ENCODE assay signal across 12 cellular contexts in the genomic region with DNA sequence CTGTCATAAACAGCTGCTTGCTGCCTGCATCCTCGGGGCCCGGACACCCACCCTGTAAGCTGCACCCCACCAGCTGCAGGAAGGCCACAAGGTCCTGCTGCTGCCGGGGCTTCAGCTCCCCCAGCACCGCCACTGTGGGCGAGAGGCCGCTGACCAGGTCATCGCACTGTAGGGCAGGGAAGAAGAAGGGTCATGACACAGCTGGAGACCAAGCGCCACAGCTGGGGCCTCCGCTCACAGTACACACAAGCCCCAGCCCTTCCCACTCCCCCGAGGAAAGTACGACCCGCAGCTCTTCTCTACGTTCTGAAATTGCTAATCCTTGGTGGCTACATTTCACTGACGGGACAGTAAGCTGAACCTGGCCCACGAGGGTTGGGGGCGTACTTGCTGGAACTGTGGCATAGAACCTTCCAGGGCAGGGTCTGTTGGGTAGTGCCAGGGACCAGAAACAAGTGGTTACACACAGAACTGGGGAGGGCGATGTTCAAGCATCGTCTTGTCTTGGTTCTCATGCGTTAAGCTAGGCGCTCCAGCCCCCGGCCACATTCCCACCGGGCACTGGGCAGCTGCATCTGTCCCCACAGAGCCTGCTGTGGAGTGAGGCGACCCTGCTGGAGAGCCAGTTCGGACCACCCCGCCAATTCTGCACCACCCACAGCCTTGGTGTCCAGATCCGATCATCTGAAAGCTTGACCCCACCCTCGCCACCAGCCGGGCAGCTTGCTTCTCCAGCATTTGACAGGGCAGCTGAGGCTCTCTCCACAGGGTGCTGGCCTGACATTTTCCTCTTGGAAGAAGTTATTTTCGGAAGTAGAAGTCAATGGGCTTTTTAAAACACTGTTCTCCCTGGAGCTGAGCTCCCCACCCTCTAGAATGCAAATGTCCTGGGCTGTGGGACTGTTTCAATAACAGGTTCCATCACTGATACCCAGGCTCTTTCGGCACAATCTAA.
"Had no signal": no experiment of that assay in that cellular context is flagged by ENCODE, and none has a peak within 500 bp of the region (broad histone marks: within the 10 kb centered on the region; RNA-seq: fewer than 3 reads in every experiment).

No MANE protein-coding gene starts in this region.

- H3K27me3 ChIP-seq: right lobe of liver, stomach had no signal

- H3K9me3 ChIP-seq: right lobe of liver, stomach, thoracic aorta had no signal

- H3K9me3 Mint-ChIP-seq: activated naive CD4-positive, alpha-beta T cell treated with anti-CD3 and anti-CD28 coated beads for 36 hours; activated T-helper 2 cell treated with anti-CD3 and anti-CD28 coated beads, Interferon-gamma antibody, Interleukin-2, Interleukin-4, amounts not matched to agents 10 μg/mL and 5 μg/mL and 100 μg/mL, durations not matched to agents 14 hours and 24 hours and 36 hours; natural killer cell had no signal

- H3K4me1 ChIP-seq: right lobe of liver had no signal

- H3K27ac ChIP-seq: right lobe of liver, stomach, thoracic aorta, WERI-Rb-1 had no signal

- H3K4me3 Mint-ChIP-seq: activated naive CD4-positive, alpha-beta T cell treated with anti-CD3 and anti-CD28 coated beads for 36 hours; natural killer cell had no signal

- H3K27me3 Mint-ChIP-seq: progenitor cell of endocrine pancreas had no signal

- H3K4me3 ChIP-seq: right lobe of liver, stomach, thoracic aorta had no signal

- H3K36me3 ChIP-seq: right lobe of liver, stomach, thoracic aorta, WERI-Rb-1 had no signal

- H3K36me3 Mint-ChIP-seq: natural killer cell had no signal

- H3K27ac Mint-ChIP-seq: activated naive CD4-positive, alpha-beta T cell treated with anti-CD3 and anti-CD28 coated beads for 36 hours; activated T-helper 2 cell treated with anti-CD3 and anti-CD28 coated beads, Interferon-gamma antibody, Interleukin-2, Interleukin-4, amounts not matched to agents 10 μg/mL and 5 μg/mL and 100 μg/mL, durations not matched to agents 14 hours and 24 hours and 36 hours; natural killer cell had no signal

- DNase-seq: activated CD4-positive, alpha-beta T cell treated with anti-CD3 and anti-CD28 coated beads, Interleukin-2, amount 50 U/mL, for 48 hours; activated naive CD4-positive, alpha-beta T cell treated with anti-CD3 and anti-CD28 coated beads for 36 hours; activated T-cell treated with anti-CD3 and anti-CD28 coated beads, Interleukin-2, amount 50 U/mL, for 1 hour; natural killer cell; nucleus accumbens; right lobe of liver; stomach; T-helper 1 cell; WERI-Rb-1 had no signal
